1 cellular context compared by ENCODE assay signal in the genomic region with DNA sequence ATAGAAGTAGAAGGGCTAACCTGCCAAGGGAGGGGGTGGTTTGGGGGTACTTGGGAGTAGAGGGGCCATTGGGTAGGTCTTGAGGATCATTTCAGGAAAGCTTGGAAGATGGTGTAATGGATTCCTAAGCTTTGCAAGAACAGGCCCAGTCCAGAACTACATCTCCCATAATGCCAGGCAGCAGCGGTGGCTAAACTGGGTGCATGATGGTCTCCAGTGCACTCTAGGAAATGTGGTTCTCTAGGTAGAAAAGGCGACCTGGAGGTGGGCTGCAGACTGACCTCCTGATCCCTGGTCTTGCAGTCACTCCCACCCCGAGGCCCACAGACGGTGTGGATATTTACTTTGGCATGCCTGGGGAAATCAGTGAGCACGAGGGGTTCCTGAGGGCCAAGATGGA.
TF ChIP-seq lines count a peak whose summit lies in the region.

No MANE protein-coding gene starts in this region.

TF ChIP-seq in GM23338, 12 proteins besides CTCF, POLR2A, EP300 and RAD21:
- TF ChIP-seq EZH2 (IDR thresholded peaks at IDR 0.05; ENCODE audit: low read depth, unreplicated experiment): no peak
- TF ChIP-seq, protein P1, sequence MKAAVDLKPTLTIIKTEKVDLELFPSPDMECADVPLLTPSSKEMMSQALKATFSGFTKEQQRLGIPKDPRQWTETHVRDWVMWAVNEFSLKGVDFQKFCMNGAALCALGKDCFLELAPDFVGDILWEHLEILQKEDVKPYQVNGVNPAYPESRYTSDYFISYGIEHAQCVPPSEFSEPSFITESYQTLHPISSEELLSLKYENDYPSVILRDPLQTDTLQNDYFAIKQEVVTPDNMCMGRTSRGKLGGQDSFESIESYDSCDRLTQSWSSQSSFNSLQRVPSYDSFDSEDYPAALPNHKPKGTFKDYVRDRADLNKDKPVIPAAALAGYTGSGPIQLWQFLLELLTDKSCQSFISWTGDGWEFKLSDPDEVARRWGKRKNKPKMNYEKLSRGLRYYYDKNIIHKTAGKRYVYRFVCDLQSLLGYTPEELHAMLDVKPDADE (IDR thresholded peaks at IDR 0.05): peak; percentile 98
